ENCODE assay signal across 13 cellular contexts in genomic region chr5:76851713-76852369, GRCh38. TPM values are rescaled to one million over a fixed set of nuclear protein-coding genes. Genes with fewer than 3 reads are reported as not detected.
DNase-seq lines count a peak whose midpoint lies in the region; ATAC-seq and TF ChIP-seq lines count a peak whose summit lies in the region.
"Had no signal": no experiment of that assay in that cellular context is flagged by ENCODE, and none has a peak within 500 bp of the region (broad histone marks: within the 10 kb centered on the region; RNA-seq: fewer than 3 reads in every experiment).

No MANE protein-coding gene starts in this region.

- no peak overlapping the region for H3K4me3 Mint-ChIP-seq in activated CD8-positive, alpha-beta T cell treated with anti-CD3 and anti-CD28 coated beads, Interleukin-2, amount 10 ng/mL, durations not matched to agents 7 days and 5 days
- H3K4me3 Mint-ChIP-seq in activated CD8-positive, alpha-beta T cell treated with anti-CD3 and anti-CD28 coated beads for 36 hours, result no peak overlapping the region
- H3K4me3 Mint-ChIP-seq: activated naive CD4-positive, alpha-beta T cell treated with anti-CD3 and anti-CD28 coated beads, Interleukin-2, amount 50 U/mL, for 24 hours had no signal

- peaks cover 12% of the 10 kb centered on the region for H3K9me3 Mint-ChIP-seq in activated CD8-positive, alpha-beta T cell treated with anti-CD3 and anti-CD28 coated beads, Interleukin-2, amount 10 ng/mL, durations not matched to agents 7 days and 5 days (ENCODE audit: insufficient read depth)
- peaks cover 11% of the 10 kb centered on the region for H3K9me3 Mint-ChIP-seq in activated CD8-positive, alpha-beta T cell treated with anti-CD3 and anti-CD28 coated beads for 36 hours
- H3K9me3 Mint-ChIP-seq: activated naive CD4-positive, alpha-beta T cell treated with anti-CD3 and anti-CD28 coated beads, Interleukin-2, amount 50 U/mL, for 24 hours had no signal

- no peak for DNase-seq in activated CD8-positive, alpha-beta T cell treated with anti-CD3 and anti-CD28 coated beads, Interleukin-2, amount 10 ng/mL, durations not matched to agents 7 days and 5 days
- DNase-seq in activated CD8-positive, alpha-beta T cell treated with anti-CD3 and anti-CD28 coated beads for 36 hours, result no peak
- DNase-seq in OCI-M1 (lab: John Stamatoyannopoulos, UW) (peak; percentile 56), Right ventricle myocardium superior (no peak), NCI-H128 (lab: John Stamatoyannopoulos, UW; ENCODE audit: unreplicated experiment) (no peak)
- DNase-seq in effector CD8-positive, alpha-beta T cell (lab: John Stamatoyannopoulos, UW), result no peak
- DNase-seq in activated CD4-positive, alpha-beta T cell treated with anti-CD3 and anti-CD28 coated beads, Interleukin-2, amount 50 U/mL, for 1 hour, result no peak
- DNase-seq: MG63, NCI-H2171 treated with DMSO at 0.1 percent for 48 hours had no signal

- CTCF ChIA-PET in activated CD8-positive, alpha-beta T cell treated with anti-CD3 and anti-CD28 coated beads, Interleukin-2, amount 10 ng/mL, durations not matched to agents 7 days and 5 days (lab: Charles Lee), result interaction anchor here (0.6 kb wide), 1 partner anchor 11 kb away, joined by 3 read pairs; no protein-coding TSS in a partner anchor
- CTCF ChIA-PET in activated CD8-positive, alpha-beta T cell treated with anti-CD3 and anti-CD28 coated beads for 36 hours (lab: Charles Lee), result no interaction called here

- POLR2A ChIA-PET in activated CD8-positive, alpha-beta T cell treated with anti-CD3 and anti-CD28 coated beads, Interleukin-2, amount 10 ng/mL, durations not matched to agents 7 days and 5 days (lab: Charles Lee), result no interaction called here
- POLR2A ChIA-PET in activated CD8-positive, alpha-beta T cell treated with anti-CD3 and anti-CD28 coated beads for 36 hours (lab: Charles Lee), result no interaction called here

- intact Hi-C loops in activated CD8-positive, alpha-beta T cell treated with anti-CD3 and anti-CD28 coated beads for 36 hours (cut with micrococcal nuclease), result no loop called here
- intact Hi-C loops in Right ventricle myocardium superior (cut with DNase I), result no loop called here

- H3K27ac ChIP-seq in temporal lobe (ENCODE audit: low read depth, low read length), result peak overlapping the region; percentile 17
- H3K27ac ChIP-seq: thoracic aorta had no signal

- H3K36me3 Mint-ChIP-seq in activated CD8-positive, alpha-beta T cell treated with anti-CD3 and anti-CD28 coated beads, Interleukin-2, amount 10 ng/mL, durations not matched to agents 7 days and 5 days (ENCODE audit: low read depth), result peaks cover 37% of the 10 kb centered on the region
- H3K36me3 Mint-ChIP-seq in activated CD8-positive, alpha-beta T cell treated with anti-CD3 and anti-CD28 coated beads for 36 hours (ENCODE audit: low read depth), result peaks cover 12% of the 10 kb centered on the region

- no peak for TF ChIP-seq CTCF in activated CD8-positive, alpha-beta T cell treated with anti-CD3 and anti-CD28 coated beads for 36 hours (IDR thresholded peaks at IDR 0.05)

- H3K4me1 Mint-ChIP-seq in activated CD8-positive, alpha-beta T cell treated with anti-CD3 and anti-CD28 coated beads, Interleukin-2, amount 10 ng/mL, durations not matched to agents 7 days and 5 days (ENCODE audit: low read depth), result peaks cover 73% of the 10 kb centered on the region
- H3K4me1 Mint-ChIP-seq in activated CD8-positive, alpha-beta T cell treated with anti-CD3 and anti-CD28 coated beads for 36 hours (ENCODE audit: low read depth), result peaks cover 25% of the 10 kb centered on the region

- peak overlapping the region; percentile 78 for H3K27ac Mint-ChIP-seq in activated CD8-positive, alpha-beta T cell treated with anti-CD3 and anti-CD28 coated beads, Interleukin-2, amount 10 ng/mL, durations not matched to agents 7 days and 5 days
- H3K27ac Mint-ChIP-seq in activated CD8-positive, alpha-beta T cell treated with anti-CD3 and anti-CD28 coated beads for 36 hours, result no peak overlapping the region

- no peaks in the 10 kb centered on the region for H3K27me3 Mint-ChIP-seq in activated CD8-positive, alpha-beta T cell treated with anti-CD3 and anti-CD28 coated beads, Interleukin-2, amount 10 ng/mL, durations not matched to agents 7 days and 5 days (ENCODE audit: low read depth)
- H3K27me3 Mint-ChIP-seq in activated CD8-positive, alpha-beta T cell treated with anti-CD3 and anti-CD28 coated beads for 36 hours, result no peaks in the 10 kb centered on the region
- H3K27me3 Mint-ChIP-seq: activated naive CD4-positive, alpha-beta T cell treated with anti-CD3 and anti-CD28 coated beads, Interleukin-2, amount 50 U/mL, for 24 hours had no signal

- ATAC-seq in activated CD8-positive, alpha-beta T cell treated with anti-CD3 and anti-CD28 coated beads, Interleukin-2, amount 10 ng/mL, durations not matched to agents 7 days and 5 days, result no peak
- no peak for ATAC-seq in activated CD8-positive, alpha-beta T cell treated with anti-CD3 and anti-CD28 coated beads for 36 hours
- ATAC-seq in Right ventricle myocardium superior (ENCODE audit: poor library complexity), result peak; percentile 57
- ATAC-seq: HCT116 had no signal

RNA-seq across cellular contexts. Expression of gene S100Z, which starts 2.0 kb away (rescaled TPM):
- 1 to 10 TPM; 2.5 to 3.2 TPM for total RNA-seq in activated CD8-positive, alpha-beta T cell treated with anti-CD3 and anti-CD28 coated beads, Interleukin-2, amount 10 ng/mL, durations not matched to agents 7 days and 5 days
- total RNA-seq in activated CD8-positive, alpha-beta T cell treated with anti-CD3 and anti-CD28 coated beads for 36 hours, result under 1 TPM; 0.36 to 0.81 TPM
- total RNA-seq in Right ventricle myocardium superior (not detected), temporal lobe (not detected)
- total RNA-seq: thoracic aorta had no signal

RNA-seq across cellular contexts. Expression of gene F2RL1, which starts 33.0 kb away (rescaled TPM):
- total RNA-seq in activated CD8-positive, alpha-beta T cell treated with anti-CD3 and anti-CD28 coated beads, Interleukin-2, amount 10 ng/mL, durations not matched to agents 7 days and 5 days, result 1 to 10 TPM; 1.6 to 2.2 TPM
- total RNA-seq in activated CD8-positive, alpha-beta T cell treated with anti-CD3 and anti-CD28 coated beads for 36 hours, result 1 to 10 TPM; 1.8 to 2.2 TPM
- total RNA-seq in Right ventricle myocardium superior, result 0.62 TPM
- 2.2 TPM for total RNA-seq in temporal lobe
